Comparison of ENCODE assay signal across 16 cellular contexts in genomic region chr10:94150541-94151184, GRCh38.
DNase-seq lines count a peak whose midpoint lies in the region; ATAC-seq and TF ChIP-seq lines count a peak whose summit lies in the region.
"Had no signal": no experiment of that assay in that cellular context is flagged by ENCODE, and none has a peak within 500 bp of the region (broad histone marks: within the 10 kb centered on the region; RNA-seq: fewer than 3 reads in every experiment).

No MANE protein-coding gene starts in this region.

- intact Hi-C loops in aorta (cut with DNase I) (no loop called here), Right ventricle myocardium superior (cut with DNase I) (no loop called here)

- no peaks in the 10 kb centered on the region for H3K4me1 ChIP-seq in HEK293 (ENCODE audit: control insufficient read depth, insufficient read depth, low read length)
- H3K4me1 ChIP-seq in aorta (ENCODE audit: control insufficient read depth in 1 of 2, insufficient read depth in 2 of 2, low read length in 2 of 2), result peaks cover 0 to under 1% of the 10 kb centered on the region in 2 donors
- H3K4me1 ChIP-seq: A549, BE2C had no signal

- POLR2A ChIA-PET in HEK293 (lab: Yijun Ruan, JAX), result no interaction called here

- no peaks in the 10 kb centered on the region for H3K27me3 ChIP-seq in aorta (ENCODE audit: control insufficient read depth in 1 of 2, insufficient read depth in 2 of 2, low read length in 1 of 2)
- H3K27me3 ChIP-seq: BE2C had no signal

- peak; percentile 68 for DNase-seq in NCI-H524 treated with DMSO at 0.1 percent for 48 hours (lab: John Stamatoyannopoulos, UW)
- DNase-seq in amniotic epithelial cell (ENCODE audit: low read depth), result peak; percentile 52
- no peak for DNase-seq in aorta
- DNase-seq in amygdala (lab: John Stamatoyannopoulos, UW), result no peak
- DNase-seq in activated naive CD4-positive, alpha-beta T cell treated with anti-CD3 and anti-CD28 coated beads, Interleukin-2, amount 50 U/mL, for 72 hours (ENCODE audit: low spot score in 2 of 2), result no peak
- DNase-seq in Right ventricle myocardium superior, result no peak
- DNase-seq: BE2C; CD4-positive, alpha-beta memory T cell; DMS53; GF-D8; H9 had no signal

- no peak overlapping the region for H3K27ac ChIP-seq in HEK293 (ENCODE audit: extremely low read depth, low read depth, low read length)
- no peak overlapping the region for H3K27ac ChIP-seq in aorta (ENCODE audit: low read depth in 1 of 2, low read length in 2 of 2)
- H3K27ac ChIP-seq: A549, C4-2B had no signal

- H3K9me3 ChIP-seq in HEK293 (ENCODE audit: control insufficient read depth, insufficient read depth, low read depth, low read length) (no peaks in the 10 kb centered on the region), aorta (ENCODE audit: control insufficient read depth, low read length) (no peaks in the 10 kb centered on the region)
- H3K9me3 ChIP-seq: A549, BE2C had no signal

- H3K9me3 Mint-ChIP-seq in activated naive CD4-positive, alpha-beta T cell treated with anti-CD3 and anti-CD28 coated beads, Interleukin-2, amount 50 U/mL, for 72 hours, result peaks cover 0 to 7% of the 10 kb centered on the region in 2 donors

- no peaks in the 10 kb centered on the region for H3K36me3 ChIP-seq in HEK293 (ENCODE audit: control insufficient read depth in 2 of 2, insufficient read depth in 1 of 2, low read length in 2 of 2)
- H3K36me3 ChIP-seq in aorta (ENCODE audit: control insufficient read depth in 1 of 2, insufficient read depth in 2 of 2, low read length in 1 of 2), result no peaks in the 10 kb centered on the region
- H3K36me3 ChIP-seq: BE2C had no signal

- no peaks in the 10 kb centered on the region for H3K36me3 Mint-ChIP-seq in activated naive CD4-positive, alpha-beta T cell treated with anti-CD3 and anti-CD28 coated beads, Interleukin-2, amount 50 U/mL, for 72 hours
- H3K36me3 Mint-ChIP-seq: CD4-positive, alpha-beta memory T cell had no signal

- ATAC-seq in aorta (ENCODE audit: low FRiP score) (peak; percentile 10), Right ventricle myocardium superior (ENCODE audit: poor library complexity) (no peak)
- no peak for ATAC-seq in activated naive CD4-positive, alpha-beta T cell treated with anti-CD3 and anti-CD28 coated beads, Interleukin-2, amount 50 U/mL, for 72 hours
- ATAC-seq: A549, GM23338, HepG2 had no signal

- no peak for TF ChIP-seq CTCF in HEK293 (tag by site-specific recombination; IDR thresholded peaks at IDR 0.05)

- no peak overlapping the region for H3K4me3 ChIP-seq in HEK293 (ENCODE audit: low read depth, low read length)
- no peak overlapping the region for H3K4me3 ChIP-seq in aorta (ENCODE audit: low read length in 2 of 2)
- H3K4me3 ChIP-seq: A549, GM23338 had no signal

- H3K27ac Mint-ChIP-seq in activated naive CD4-positive, alpha-beta T cell treated with anti-CD3 and anti-CD28 coated beads, Interleukin-2, amount 50 U/mL, for 72 hours, result no peak overlapping the region
- H3K27ac Mint-ChIP-seq: CD4-positive, alpha-beta memory T cell; GM23338; H9 had no signal

- CTCF ChIA-PET in HEK293 (lab: Yijun Ruan, JAX), result no interaction called here

- WGBS in aorta, 2 donors, result 79 to 93% methylated on average over 1 of the region's 1 CpG

TF ChIP-seq in HEK293, 187 proteins besides CTCF, POLR2A, EP300 and RAD21:
- TF ChIP-seq ZNF488 (tag by site-specific recombination; IDR thresholded peaks at IDR 0.05), result no peak
- TF ChIP-seq REST (tag by site-specific recombination; IDR thresholded peaks at IDR 0.05), result 0 out of 2 replicates have a peak, but pooled peaks have one; percentile 22

Comparison
In these comparisons a context has a peak if more than half of its experiments do, and no peak if none do; other contexts are left out.
1. DNase-seq: peak in NCI-H524 treated with DMSO at 0.1 percent for 48 hours (single experiment) and amniotic epithelial cell (single experiment); none in aorta (0 of 2), amygdala (0 of 56), activated naive CD4-positive, alpha-beta T cell treated with anti-CD3 and anti-CD28 coated beads, Interleukin-2, amount 50 U/mL, for 72 hours (0 of 2) and Right ventricle myocardium superior (single experiment).